1 cellular context compared by ENCODE assay signal in the genomic region with DNA sequence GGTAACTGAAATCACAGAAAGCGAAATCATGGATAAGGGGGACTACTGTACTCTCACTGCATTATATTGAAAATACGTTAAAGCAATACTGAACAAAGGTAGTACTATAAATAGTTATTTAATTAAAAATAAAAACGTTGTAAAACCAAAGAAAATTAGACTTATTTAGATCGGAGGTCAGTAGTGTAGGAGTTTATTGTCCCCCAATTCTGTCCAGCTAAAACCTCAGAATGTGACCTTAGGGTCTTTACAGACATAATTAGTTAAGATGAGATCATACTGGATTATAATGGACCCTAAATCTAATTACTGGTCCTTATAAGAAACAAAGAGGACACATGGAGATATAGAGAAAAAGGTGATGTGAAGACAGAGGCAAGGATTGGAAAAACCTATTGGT.
TF ChIP-seq lines count a peak whose summit lies in the region.

No MANE protein-coding gene starts in this region.

TF ChIP-seq in GM23338, 12 proteins besides CTCF, POLR2A, EP300 and RAD21:
- TF ChIP-seq, protein P1, sequence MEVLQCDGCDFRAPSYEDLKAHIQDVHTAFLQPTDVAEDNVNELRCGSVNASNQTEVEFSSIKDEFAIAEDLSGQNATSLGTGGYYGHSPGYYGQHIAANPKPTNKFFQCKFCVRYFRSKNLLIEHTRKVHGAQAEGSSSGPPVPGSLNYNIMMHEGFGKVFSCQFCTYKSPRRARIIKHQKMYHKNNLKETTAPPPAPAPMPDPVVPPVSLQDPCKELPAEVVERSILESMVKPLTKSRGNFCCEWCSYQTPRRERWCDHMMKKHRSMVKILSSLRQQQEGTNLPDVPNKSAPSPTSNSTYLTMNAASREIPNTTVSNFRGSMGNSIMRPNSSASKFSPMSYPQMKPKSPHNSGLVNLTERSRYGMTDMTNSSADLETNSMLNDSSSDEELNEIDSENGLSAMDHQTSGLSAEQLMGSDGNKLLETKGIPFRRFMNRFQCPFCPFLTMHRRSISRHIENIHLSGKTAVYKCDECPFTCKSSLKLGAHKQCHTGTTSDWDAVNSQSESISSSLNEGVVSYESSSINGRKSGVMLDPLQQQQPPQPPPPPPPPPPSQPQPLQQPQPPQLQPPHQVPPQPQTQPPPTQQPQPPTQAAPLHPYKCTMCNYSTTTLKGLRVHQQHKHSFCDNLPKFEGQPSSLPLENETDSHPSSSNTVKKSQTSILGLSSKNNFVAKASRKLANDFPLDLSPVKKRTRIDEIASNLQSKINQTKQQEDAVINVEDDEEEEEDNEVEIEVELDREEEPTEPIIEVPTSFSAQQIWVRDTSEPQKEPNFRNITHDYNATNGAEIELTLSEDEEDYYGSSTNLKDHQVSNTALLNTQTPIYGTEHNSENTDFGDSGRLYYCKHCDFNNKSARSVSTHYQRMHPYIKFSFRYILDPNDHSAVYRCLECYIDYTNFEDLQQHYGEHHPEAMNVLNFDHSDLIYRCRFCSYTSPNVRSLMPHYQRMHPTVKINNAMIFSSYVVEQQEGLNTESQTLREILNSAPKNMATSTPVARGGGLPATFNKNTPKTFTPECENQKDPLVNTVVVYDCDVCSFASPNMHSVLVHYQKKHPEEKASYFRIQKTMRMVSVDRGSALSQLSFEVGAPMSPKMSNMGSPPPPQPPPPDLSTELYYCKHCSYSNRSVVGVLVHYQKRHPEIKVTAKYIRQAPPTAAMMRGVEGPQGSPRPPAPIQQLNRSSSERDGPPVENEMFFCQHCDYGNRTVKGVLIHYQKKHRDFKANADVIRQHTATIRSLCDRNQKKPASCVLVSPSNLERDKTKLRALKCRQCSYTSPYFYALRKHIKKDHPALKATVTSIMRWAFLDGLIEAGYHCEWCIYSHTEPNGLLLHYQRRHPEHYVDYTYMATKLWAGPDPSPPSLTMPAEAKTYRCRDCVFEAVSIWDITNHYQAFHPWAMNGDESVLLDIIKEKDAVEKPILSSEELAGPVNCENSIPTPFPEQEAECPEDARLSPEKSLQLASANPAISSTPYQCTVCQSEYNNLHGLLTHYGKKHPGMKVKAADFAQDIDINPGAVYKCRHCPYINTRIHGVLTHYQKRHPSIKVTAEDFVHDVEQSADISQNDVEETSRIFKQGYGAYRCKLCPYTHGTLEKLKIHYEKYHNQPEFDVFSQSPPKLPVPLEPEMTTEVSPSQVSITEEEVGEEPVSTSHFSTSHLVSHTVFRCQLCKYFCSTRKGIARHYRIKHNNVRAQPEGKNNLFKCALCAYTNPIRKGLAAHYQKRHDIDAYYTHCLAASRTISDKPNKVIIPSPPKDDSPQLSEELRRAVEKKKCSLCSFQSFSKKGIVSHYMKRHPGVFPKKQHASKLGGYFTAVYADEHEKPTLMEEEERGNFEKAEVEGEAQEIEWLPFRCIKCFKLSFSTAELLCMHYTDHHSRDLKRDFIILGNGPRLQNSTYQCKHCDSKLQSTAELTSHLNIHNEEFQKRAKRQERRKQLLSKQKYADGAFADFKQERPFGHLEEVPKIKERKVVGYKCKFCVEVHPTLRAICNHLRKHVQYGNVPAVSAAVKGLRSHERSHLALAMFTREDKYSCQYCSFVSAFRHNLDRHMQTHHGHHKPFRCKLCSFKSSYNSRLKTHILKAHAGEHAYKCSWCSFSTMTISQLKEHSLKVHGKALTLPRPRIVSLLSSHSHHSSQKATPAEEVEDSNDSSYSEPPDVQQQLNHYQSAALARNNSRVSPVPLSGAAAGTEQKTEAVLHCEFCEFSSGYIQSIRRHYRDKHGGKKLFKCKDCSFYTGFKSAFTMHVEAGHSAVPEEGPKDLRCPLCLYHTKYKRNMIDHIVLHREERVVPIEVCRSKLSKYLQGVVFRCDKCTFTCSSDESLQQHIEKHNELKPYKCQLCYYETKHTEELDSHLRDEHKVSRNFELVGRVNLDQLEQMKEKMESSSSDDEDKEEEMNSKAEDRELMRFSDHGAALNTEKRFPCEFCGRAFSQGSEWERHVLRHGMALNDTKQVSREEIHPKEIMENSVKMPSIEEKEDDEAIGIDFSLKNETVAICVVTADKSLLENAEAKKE (CRISPR knock-in tag; IDR thresholded peaks at IDR 0.05), result no peak
- TF ChIP-seq ZNF114 (CRISPR knock-in tag; IDR thresholded peaks at IDR 0.05), result no peak
- TF ChIP-seq, protein P2, sequence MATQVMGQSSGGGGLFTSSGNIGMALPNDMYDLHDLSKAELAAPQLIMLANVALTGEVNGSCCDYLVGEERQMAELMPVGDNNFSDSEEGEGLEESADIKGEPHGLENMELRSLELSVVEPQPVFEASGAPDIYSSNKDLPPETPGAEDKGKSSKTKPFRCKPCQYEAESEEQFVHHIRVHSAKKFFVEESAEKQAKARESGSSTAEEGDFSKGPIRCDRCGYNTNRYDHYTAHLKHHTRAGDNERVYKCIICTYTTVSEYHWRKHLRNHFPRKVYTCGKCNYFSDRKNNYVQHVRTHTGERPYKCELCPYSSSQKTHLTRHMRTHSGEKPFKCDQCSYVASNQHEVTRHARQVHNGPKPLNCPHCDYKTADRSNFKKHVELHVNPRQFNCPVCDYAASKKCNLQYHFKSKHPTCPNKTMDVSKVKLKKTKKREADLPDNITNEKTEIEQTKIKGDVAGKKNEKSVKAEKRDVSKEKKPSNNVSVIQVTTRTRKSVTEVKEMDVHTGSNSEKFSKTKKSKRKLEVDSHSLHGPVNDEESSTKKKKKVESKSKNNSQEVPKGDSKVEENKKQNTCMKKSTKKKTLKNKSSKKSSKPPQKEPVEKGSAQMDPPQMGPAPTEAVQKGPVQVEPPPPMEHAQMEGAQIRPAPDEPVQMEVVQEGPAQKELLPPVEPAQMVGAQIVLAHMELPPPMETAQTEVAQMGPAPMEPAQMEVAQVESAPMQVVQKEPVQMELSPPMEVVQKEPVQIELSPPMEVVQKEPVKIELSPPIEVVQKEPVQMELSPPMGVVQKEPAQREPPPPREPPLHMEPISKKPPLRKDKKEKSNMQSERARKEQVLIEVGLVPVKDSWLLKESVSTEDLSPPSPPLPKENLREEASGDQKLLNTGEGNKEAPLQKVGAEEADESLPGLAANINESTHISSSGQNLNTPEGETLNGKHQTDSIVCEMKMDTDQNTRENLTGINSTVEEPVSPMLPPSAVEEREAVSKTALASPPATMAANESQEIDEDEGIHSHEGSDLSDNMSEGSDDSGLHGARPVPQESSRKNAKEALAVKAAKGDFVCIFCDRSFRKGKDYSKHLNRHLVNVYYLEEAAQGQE (IDR thresholded peaks at IDR 0.05; ENCODE audit: unreplicated experiment), result no peak
- no peak for TF ChIP-seq POLR2AphosphoS5 (IDR thresholded peaks at IDR 0.05; ENCODE audit: low read depth)
- no peak for TF ChIP-seq EZH2 (IDR thresholded peaks at IDR 0.05; ENCODE audit: low read depth, unreplicated experiment)
- no peak for TF ChIP-seq ZNF331 (CRISPR knock-in tag; IDR thresholded peaks at IDR 0.05; ENCODE audit: low read depth)
